In genomic region chr3:193520738-193521137, GRCh38 we compare ENCODE assay signal across 30 cellular contexts. TPM values are rescaled to one million over a fixed set of nuclear protein-coding genes. Genes with fewer than 3 reads are reported as not detected.
"Had no signal": no experiment of that assay in that cellular context is flagged by ENCODE, and none has a peak within 500 bp of the region (broad histone marks: within the 10 kb centered on the region; RNA-seq: fewer than 3 reads in every experiment).

No MANE protein-coding gene starts in this region.

- H3K9me3 Mint-ChIP-seq: activated CD4-positive, alpha-beta T cell treated with anti-CD3 and anti-CD28 coated beads, Interleukin-2, amount 10 ng/mL, durations not matched to agents 24 days and 14 days; activated CD8-positive, alpha-beta T cell treated with anti-CD3 and anti-CD28 coated beads for 36 hours; activated naive CD4-positive, alpha-beta T cell treated with anti-CD3 and anti-CD28 coated beads, Interleukin-2, amount 50 U/mL, for 24 hours; activated naive CD8-positive, alpha-beta T cell treated with anti-CD3 and anti-CD28 coated beads, Interleukin-2, amount 10 ng/mL, durations not matched to agents 7 days and 5 days; activated T-cell treated with anti-CD3 and anti-CD28 coated beads, Interleukin-2, amount 50 U/mL, for 24 hours; activated T-helper 2 cell treated with anti-CD3 and anti-CD28 coated beads, Interferon-gamma antibody, Interleukin-2, Interleukin-4, amounts not matched to agents 10 μg/mL and 5 μg/mL and 100 μg/mL, durations not matched to agents 14 hours and 24 hours and 36 hours; central memory CD8-positive, alpha-beta T cell had no signal

- H3K4me1 ChIP-seq: ascending aorta, SJCRH30 had no signal

- H3K4me3 ChIP-seq: ascending aorta, cardiac muscle cell, MG63, SJCRH30, SK-N-MC had no signal

- H3K36me3 ChIP-seq: ascending aorta, cardiac muscle cell, MG63, SJCRH30, WERI-Rb-1 had no signal

- DNase-seq: activated CD4-positive, alpha-beta T cell treated with anti-CD3 and anti-CD28 coated beads, Interleukin-2, amount 10 ng/mL, durations not matched to agents 24 days and 14 days; activated CD4-positive, alpha-beta T cell treated with anti-CD3 and anti-CD28 coated beads, Interleukin-2, amount 50 U/mL, for 4 hours; activated CD8-positive, alpha-beta T cell treated with anti-CD3 and anti-CD28 coated beads for 36 hours; activated gamma-delta T cell; activated naive CD4-positive, alpha-beta T cell treated with Interleukin-2 at 50 U/mL for 16 hours; activated naive CD8-positive, alpha-beta T cell treated with anti-CD3 and anti-CD28 coated beads, Interleukin-2, amount 10 ng/mL, durations not matched to agents 7 days and 5 days; activated T-cell treated with anti-CD3 and anti-CD28 coated beads, Interleukin-2, amount 50 U/mL, for 24 hours; amygdala; Kasumi-1; KG1; MG63; MV-4-11; NCI-H1092; NCI-H1436 treated with DMSO at 0.1 percent for 48 hours; NCI-H1694 treated with DMSO at 0.1 percent for 48 hours; NCI-H2029 treated with DMSO at 0.1 percent for 48 hours; NCI-H2107; NCI-H2171; NCI-H524; SHP77; SJCRH30; T1000; WERI-Rb-1 had no signal

- H3K27ac ChIP-seq: ascending aorta, cardiac muscle cell, SJCRH30, SK-N-MC, WERI-Rb-1 had no signal

- H3K36me3 Mint-ChIP-seq: activated naive CD4-positive, alpha-beta T cell treated with anti-CD3 and anti-CD28 coated beads, Interleukin-2, amount 50 U/mL, for 24 hours; activated naive CD8-positive, alpha-beta T cell treated with anti-CD3 and anti-CD28 coated beads, Interleukin-2, amount 10 ng/mL, durations not matched to agents 7 days and 5 days had no signal

- H3K27me3 Mint-ChIP-seq: activated CD4-positive, alpha-beta T cell treated with anti-CD3 and anti-CD28 coated beads, Interleukin-2, amount 10 ng/mL, durations not matched to agents 24 days and 14 days; activated naive CD8-positive, alpha-beta T cell treated with anti-CD3 and anti-CD28 coated beads, Interleukin-2, amount 10 ng/mL, durations not matched to agents 7 days and 5 days; central memory CD8-positive, alpha-beta T cell had no signal

- H3K4me3 Mint-ChIP-seq: activated CD4-positive, alpha-beta T cell treated with anti-CD3 and anti-CD28 coated beads, Interleukin-2, amount 10 ng/mL, durations not matched to agents 24 days and 14 days; activated CD8-positive, alpha-beta T cell treated with anti-CD3 and anti-CD28 coated beads for 36 hours; activated naive CD4-positive, alpha-beta T cell treated with anti-CD3 and anti-CD28 coated beads, Interleukin-2, amount 50 U/mL, for 24 hours; activated naive CD8-positive, alpha-beta T cell treated with anti-CD3 and anti-CD28 coated beads, Interleukin-2, amount 10 ng/mL, durations not matched to agents 7 days and 5 days; activated T-cell treated with anti-CD3 and anti-CD28 coated beads, Interleukin-2, amount 50 U/mL, for 24 hours; central memory CD8-positive, alpha-beta T cell had no signal

- H3K9me3 ChIP-seq: ascending aorta, MG63, SJCRH30 had no signal

- H3K4me1 Mint-ChIP-seq: activated CD4-positive, alpha-beta T cell treated with anti-CD3 and anti-CD28 coated beads, Interleukin-2, amount 10 ng/mL, durations not matched to agents 24 days and 14 days; activated naive CD4-positive, alpha-beta T cell treated with anti-CD3 and anti-CD28 coated beads, Interleukin-2, amount 50 U/mL, for 24 hours; activated naive CD8-positive, alpha-beta T cell treated with anti-CD3 and anti-CD28 coated beads, Interleukin-2, amount 10 ng/mL, durations not matched to agents 7 days and 5 days; central memory CD8-positive, alpha-beta T cell had no signal

- H3K27ac Mint-ChIP-seq: activated CD4-positive, alpha-beta T cell treated with anti-CD3 and anti-CD28 coated beads, Interleukin-2, amount 10 ng/mL, durations not matched to agents 24 days and 14 days; activated CD8-positive, alpha-beta T cell treated with anti-CD3 and anti-CD28 coated beads for 36 hours; activated naive CD4-positive, alpha-beta T cell treated with anti-CD3 and anti-CD28 coated beads, Interleukin-2, amount 50 U/mL, for 24 hours; activated naive CD8-positive, alpha-beta T cell treated with anti-CD3 and anti-CD28 coated beads, Interleukin-2, amount 10 ng/mL, durations not matched to agents 7 days and 5 days; activated T-cell treated with anti-CD3 and anti-CD28 coated beads, Interleukin-2, amount 50 U/mL, for 24 hours; activated T-helper 2 cell treated with anti-CD3 and anti-CD28 coated beads, Interferon-gamma antibody, Interleukin-2, Interleukin-4, amounts not matched to agents 10 μg/mL and 5 μg/mL and 100 μg/mL, durations not matched to agents 14 hours and 24 hours and 36 hours had no signal

- H3K27me3 ChIP-seq: ascending aorta, cardiac muscle cell, SJCRH30 had no signal

RNA-seq across cellular contexts. Expression of gene ATP13A4, which starts 34.0 kb away (rescaled TPM):
- total RNA-seq: ascending aorta, RPMI7951 had no signal
